ENCODE assay signal across 1 cellular context in the genomic region with DNA sequence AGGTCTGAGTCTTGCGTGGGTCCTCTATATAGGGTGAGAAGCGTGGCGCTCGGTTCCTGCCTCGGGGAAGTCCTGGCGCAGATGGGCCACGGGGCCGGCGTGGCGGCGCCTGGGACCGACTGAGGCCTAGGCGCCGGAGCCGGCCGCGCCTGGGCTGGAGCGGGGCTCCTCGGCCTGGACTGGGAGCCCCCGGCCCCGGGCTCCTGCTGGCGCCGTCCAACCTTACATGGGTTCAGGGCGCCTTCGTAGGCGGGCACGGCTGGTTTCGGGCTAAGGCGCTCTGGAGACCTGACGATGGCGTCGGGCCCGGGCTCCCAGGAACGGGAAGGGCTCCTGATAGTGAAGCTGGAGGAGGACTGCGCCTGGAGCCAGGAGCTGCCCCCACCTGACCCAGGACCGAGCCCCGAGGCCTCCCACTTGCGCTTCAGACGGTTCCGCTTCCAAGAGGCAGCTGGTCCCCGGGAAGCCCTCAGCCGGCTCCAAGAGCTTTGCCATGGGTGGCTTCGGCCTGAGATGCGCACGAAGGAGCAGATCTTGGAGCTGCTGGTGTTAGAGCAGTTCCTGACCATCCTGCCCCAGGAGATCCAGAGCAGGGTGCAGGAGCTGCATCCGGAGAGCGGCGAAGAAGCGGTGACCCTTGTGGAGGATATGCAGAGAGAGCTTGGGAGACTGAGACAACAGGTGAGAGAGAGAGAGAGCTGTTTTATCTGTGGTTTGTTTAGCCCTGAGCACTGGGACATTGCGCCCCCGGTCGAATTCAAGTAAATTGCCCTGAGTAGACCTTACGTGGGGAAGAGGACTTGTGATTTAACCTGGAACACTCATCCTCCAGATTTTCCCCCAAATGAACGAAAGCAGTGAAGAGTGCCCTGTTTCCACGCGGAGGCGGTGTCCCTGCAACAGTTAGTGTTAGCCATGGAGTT.
TF ChIP-seq lines count a peak whose summit lies in the region.

No MANE protein-coding gene starts in this region.

TF ChIP-seq in GM12878, 131 proteins besides CTCF, POLR2A, EP300 and RAD21 (continued from another document):
- TF ChIP-seq, protein P1, sequence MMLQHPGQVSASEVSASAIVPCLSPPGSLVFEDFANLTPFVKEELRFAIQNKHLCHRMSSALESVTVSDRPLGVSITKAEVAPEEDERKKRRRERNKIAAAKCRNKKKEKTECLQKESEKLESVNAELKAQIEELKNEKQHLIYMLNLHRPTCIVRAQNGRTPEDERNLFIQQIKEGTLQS (IDR thresholded peaks at IDR 0.05; ENCODE audit: borderline replicate concordance, extremely low read depth, low read depth, low read length), result no peak
- TF ChIP-seq, protein P2, sequence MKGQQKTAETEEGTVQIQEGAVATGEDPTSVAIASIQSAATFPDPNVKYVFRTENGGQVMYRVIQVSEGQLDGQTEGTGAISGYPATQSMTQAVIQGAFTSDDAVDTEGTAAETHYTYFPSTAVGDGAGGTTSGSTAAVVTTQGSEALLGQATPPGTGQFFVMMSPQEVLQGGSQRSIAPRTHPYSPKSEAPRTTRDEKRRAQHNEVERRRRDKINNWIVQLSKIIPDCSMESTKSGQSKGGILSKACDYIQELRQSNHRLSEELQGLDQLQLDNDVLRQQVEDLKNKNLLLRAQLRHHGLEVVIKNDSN (IDR thresholded peaks at IDR 0.05; ENCODE audit: borderline replicate concordance, extremely low read length, insufficient read depth, low read depth, low read length), result no peak
- TF ChIP-seq MYC (IDR thresholded peaks at IDR 0.05; ENCODE audit: insufficient read depth, insufficient read length, insufficient replicate concordance, low read length, severe bottlenecking) (no peak), HDAC6 (IDR thresholded peaks at IDR 0.05; ENCODE audit: unreplicated experiment) (no peak), BACH1 (IDR thresholded peaks at IDR 0.05; ENCODE audit: borderline replicate concordance) (peak; percentile 91), CBX5 (IDR thresholded peaks at IDR 0.05; ENCODE audit: low read depth) (no peak), NRF1 (conservative IDR thresholded peaks at IDR 0.05; ENCODE audit: low read depth, low read length) (no peak), BCL11A (IDR thresholded peaks at IDR 0.05; ENCODE audit: low read depth, low read length) (no peak), NFIC (IDR thresholded peaks at IDR 0.05; ENCODE audit: low read depth, low read length) (no peak)
- TF ChIP-seq, protein P3, sequence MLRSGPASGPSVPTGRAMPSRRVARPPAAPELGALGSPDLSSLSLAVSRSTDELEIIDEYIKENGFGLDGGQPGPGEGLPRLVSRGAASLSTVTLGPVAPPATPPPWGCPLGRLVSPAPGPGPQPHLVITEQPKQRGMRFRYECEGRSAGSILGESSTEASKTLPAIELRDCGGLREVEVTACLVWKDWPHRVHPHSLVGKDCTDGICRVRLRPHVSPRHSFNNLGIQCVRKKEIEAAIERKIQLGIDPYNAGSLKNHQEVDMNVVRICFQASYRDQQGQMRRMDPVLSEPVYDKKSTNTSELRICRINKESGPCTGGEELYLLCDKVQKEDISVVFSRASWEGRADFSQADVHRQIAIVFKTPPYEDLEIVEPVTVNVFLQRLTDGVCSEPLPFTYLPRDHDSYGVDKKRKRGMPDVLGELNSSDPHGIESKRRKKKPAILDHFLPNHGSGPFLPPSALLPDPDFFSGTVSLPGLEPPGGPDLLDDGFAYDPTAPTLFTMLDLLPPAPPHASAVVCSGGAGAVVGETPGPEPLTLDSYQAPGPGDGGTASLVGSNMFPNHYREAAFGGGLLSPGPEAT (IDR thresholded peaks at IDR 0.05; ENCODE audit: low read depth), result no peak
- TF ChIP-seq, protein P4, sequence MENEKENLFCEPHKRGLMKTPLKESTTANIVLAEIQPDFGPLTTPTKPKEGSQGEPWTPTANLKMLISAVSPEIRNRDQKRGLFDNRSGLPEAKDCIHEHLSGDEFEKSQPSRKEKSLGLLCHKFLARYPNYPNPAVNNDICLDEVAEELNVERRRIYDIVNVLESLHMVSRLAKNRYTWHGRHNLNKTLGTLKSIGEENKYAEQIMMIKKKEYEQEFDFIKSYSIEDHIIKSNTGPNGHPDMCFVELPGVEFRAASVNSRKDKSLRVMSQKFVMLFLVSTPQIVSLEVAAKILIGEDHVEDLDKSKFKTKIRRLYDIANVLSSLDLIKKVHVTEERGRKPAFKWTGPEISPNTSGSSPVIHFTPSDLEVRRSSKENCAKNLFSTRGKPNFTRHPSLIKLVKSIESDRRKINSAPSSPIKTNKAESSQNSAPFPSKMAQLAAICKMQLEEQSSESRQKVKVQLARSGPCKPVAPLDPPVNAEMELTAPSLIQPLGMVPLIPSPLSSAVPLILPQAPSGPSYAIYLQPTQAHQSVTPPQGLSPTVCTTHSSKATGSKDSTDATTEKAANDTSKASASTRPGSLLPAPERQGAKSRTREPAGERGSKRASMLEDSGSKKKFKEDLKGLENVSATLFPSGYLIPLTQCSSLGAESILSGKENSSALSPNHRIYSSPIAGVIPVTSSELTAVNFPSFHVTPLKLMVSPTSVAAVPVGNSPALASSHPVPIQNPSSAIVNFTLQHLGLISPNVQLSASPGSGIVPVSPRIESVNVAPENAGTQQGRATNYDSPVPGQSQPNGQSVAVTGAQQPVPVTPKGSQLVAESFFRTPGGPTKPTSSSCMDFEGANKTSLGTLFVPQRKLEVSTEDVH (IDR thresholded peaks at IDR 0.05; ENCODE audit: low read depth, partially characterized antibody), result peak; percentile 13
- TF ChIP-seq, protein P5, sequence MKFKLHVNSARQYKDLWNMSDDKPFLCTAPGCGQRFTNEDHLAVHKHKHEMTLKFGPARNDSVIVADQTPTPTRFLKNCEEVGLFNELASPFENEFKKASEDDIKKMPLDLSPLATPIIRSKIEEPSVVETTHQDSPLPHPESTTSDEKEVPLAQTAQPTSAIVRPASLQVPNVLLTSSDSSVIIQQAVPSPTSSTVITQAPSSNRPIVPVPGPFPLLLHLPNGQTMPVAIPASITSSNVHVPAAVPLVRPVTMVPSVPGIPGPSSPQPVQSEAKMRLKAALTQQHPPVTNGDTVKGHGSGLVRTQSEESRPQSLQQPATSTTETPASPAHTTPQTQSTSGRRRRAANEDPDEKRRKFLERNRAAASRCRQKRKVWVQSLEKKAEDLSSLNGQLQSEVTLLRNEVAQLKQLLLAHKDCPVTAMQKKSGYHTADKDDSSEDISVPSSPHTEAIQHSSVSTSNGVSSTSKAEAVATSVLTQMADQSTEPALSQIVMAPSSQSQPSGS (IDR thresholded peaks at IDR 0.05; ENCODE audit: low read length), result no peak
- TF ChIP-seq, protein P6, sequence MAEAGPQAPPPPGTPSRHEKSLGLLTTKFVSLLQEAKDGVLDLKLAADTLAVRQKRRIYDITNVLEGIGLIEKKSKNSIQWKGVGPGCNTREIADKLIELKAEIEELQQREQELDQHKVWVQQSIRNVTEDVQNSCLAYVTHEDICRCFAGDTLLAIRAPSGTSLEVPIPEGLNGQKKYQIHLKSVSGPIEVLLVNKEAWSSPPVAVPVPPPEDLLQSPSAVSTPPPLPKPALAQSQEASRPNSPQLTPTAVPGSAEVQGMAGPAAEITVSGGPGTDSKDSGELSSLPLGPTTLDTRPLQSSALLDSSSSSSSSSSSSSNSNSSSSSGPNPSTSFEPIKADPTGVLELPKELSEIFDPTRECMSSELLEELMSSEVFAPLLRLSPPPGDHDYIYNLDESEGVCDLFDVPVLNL (IDR thresholded peaks at IDR 0.05; ENCODE audit: low read depth, low read length), result no peak
- TF ChIP-seq, protein P7, sequence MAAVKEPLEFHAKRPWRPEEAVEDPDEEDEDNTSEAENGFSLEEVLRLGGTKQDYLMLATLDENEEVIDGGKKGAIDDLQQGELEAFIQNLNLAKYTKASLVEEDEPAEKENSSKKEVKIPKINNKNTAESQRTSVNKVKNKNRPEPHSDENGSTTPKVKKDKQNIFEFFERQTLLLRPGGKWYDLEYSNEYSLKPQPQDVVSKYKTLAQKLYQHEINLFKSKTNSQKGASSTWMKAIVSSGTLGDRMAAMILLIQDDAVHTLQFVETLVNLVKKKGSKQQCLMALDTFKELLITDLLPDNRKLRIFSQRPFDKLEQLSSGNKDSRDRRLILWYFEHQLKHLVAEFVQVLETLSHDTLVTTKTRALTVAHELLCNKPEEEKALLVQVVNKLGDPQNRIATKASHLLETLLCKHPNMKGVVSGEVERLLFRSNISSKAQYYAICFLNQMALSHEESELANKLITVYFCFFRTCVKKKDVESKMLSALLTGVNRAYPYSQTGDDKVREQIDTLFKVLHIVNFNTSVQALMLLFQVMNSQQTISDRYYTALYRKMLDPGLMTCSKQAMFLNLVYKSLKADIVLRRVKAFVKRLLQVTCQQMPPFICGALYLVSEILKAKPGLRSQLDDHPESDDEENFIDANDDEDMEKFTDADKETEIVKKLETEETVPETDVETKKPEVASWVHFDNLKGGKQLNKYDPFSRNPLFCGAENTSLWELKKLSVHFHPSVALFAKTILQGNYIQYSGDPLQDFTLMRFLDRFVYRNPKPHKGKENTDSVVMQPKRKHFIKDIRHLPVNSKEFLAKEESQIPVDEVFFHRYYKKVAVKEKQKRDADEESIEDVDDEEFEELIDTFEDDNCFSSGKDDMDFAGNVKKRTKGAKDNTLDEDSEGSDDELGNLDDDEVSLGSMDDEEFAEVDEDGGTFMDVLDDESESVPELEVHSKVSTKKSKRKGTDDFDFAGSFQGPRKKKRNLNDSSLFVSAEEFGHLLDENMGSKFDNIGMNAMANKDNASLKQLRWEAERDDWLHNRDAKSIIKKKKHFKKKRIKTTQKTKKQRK (IDR thresholded peaks at IDR 0.05; ENCODE audit: low read depth, low read length), result no peak
- TF ChIP-seq, protein P8, sequence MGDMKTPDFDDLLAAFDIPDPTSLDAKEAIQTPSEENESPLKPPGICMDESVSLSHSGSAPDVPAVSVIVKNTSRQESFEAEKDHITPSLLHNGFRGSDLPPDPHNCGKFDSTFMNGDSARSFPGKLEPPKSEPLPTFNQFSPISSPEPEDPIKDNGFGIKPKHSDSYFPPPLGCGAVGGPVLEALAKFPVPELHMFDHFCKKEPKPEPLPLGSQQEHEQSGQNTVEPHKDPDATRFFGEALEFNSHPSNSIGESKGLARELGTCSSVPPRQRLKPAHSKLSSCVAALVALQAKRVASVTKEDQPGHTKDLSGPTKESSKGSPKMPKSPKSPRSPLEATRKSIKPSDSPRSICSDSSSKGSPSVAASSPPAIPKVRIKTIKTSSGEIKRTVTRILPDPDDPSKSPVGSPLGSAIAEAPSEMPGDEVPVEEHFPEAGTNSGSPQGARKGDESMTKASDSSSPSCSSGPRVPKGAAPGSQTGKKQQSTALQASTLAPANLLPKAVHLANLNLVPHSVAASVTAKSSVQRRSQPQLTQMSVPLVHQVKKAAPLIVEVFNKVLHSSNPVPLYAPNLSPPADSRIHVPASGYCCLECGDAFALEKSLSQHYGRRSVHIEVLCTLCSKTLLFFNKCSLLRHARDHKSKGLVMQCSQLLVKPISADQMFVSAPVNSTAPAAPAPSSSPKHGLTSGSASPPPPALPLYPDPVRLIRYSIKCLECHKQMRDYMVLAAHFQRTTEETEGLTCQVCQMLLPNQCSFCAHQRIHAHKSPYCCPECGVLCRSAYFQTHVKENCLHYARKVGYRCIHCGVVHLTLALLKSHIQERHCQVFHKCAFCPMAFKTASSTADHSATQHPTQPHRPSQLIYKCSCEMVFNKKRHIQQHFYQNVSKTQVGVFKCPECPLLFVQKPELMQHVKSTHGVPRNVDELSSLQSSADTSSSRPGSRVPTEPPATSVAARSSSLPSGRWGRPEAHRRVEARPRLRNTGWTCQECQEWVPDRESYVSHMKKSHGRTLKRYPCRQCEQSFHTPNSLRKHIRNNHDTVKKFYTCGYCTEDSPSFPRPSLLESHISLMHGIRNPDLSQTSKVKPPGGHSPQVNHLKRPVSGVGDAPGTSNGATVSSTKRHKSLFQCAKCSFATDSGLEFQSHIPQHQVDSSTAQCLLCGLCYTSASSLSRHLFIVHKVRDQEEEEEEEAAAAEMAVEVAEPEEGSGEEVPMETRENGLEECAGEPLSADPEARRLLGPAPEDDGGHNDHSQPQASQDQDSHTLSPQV (IDR thresholded peaks at IDR 0.05), result no peak
TF ChIP-seq in GM12878: peak in this region for 13.
